ENCODE assay signal across 16 cellular contexts in the genomic region with DNA sequence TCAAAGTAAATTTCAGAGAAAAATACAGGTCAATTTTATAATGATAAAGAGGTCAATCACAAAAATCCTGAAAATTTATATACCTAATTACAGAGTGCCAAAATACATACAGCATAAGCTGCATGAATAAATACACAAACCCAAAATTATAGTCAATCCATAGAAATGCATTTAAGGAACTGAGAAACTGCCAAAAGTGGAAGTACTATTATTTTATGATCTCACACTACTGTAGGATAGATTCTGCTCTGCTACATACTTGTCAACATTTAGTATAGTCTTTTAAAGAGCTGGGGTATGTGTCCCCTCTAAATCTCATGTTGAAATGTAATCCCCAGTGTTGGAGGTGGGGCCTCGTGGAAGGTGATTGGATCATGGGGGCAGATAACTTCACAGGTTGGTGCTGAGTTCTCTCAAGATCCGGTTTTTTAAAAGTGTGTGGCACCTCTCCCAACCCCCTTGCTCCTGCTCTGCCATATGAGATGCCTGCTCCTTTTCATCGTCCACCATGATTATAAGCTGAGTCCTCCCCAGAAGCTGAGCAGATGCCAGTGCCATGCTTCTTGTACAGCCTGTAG. TPM values are rescaled to one million over a fixed set of nuclear protein-coding genes. Genes with fewer than 3 reads are reported as not detected.
DNase-seq lines count a peak whose midpoint lies in the region; ATAC-seq and TF ChIP-seq lines count a peak whose summit lies in the region.
"Had no signal": no experiment of that assay in that cellular context is flagged by ENCODE, and none has a peak within 500 bp of the region (broad histone marks: within the 10 kb centered on the region; RNA-seq: fewer than 3 reads in every experiment).

No MANE protein-coding gene starts in this region.

- no peaks in the 10 kb centered on the region for H3K9me3 Mint-ChIP-seq in central memory CD8-positive, alpha-beta T cell
- H3K9me3 Mint-ChIP-seq: activated CD8-positive, alpha-beta T cell treated with anti-CD3 and anti-CD28 coated beads for 36 hours; activated naive CD4-positive, alpha-beta T cell treated with anti-CD3 and anti-CD28 coated beads, Interleukin-2, amount 50 U/mL, for 24 hours had no signal

- H3K4me3 Mint-ChIP-seq in central memory CD8-positive, alpha-beta T cell = no peak overlapping the region
- H3K4me3 Mint-ChIP-seq: activated CD8-positive, alpha-beta T cell treated with anti-CD3 and anti-CD28 coated beads for 36 hours; activated naive CD4-positive, alpha-beta T cell treated with anti-CD3 and anti-CD28 coated beads, Interleukin-2, amount 50 U/mL, for 24 hours had no signal

- no peak for ATAC-seq in central memory CD8-positive, alpha-beta T cell (replicated peaks; ENCODE audit: extremely low read depth, poor library complexity, severe bottlenecking)
- ATAC-seq: activated CD8-positive, alpha-beta T cell treated with anti-CD3 and anti-CD28 coated beads for 36 hours; gastrocnemius medialis; K562 had no signal

- H3K9me2 ChIP-seq in MM.1S (replicated peaks; ENCODE audit: insufficient read depth, low read length) = no peaks in the 10 kb centered on the region
- H3K9me2 ChIP-seq in PC-9 (ENCODE audit: insufficient read depth) = no peaks in the 10 kb centered on the region

- H3K27me3 Mint-ChIP-seq in central memory CD8-positive, alpha-beta T cell = no peaks in the 10 kb centered on the region
- H3K27me3 Mint-ChIP-seq: activated CD8-positive, alpha-beta T cell treated with anti-CD3 and anti-CD28 coated beads for 36 hours; activated naive CD4-positive, alpha-beta T cell treated with anti-CD3 and anti-CD28 coated beads, Interleukin-2, amount 50 U/mL, for 24 hours had no signal

- H3K36me3 Mint-ChIP-seq in central memory CD8-positive, alpha-beta T cell (ENCODE audit: insufficient read depth) = peaks cover 21% of the 10 kb centered on the region

- H3F3A ChIP-seq in MM.1S (ENCODE audit: insufficient read depth, low read length) (0 out of 2 replicates have a peak, but pooled peaks cover 3% of the 10 kb centered on the region), PC-9 (ENCODE audit: insufficient read depth, low read depth) (no peaks in the 10 kb centered on the region)

- H3K4me2 ChIP-seq in MM.1S (ENCODE audit: low read depth, low read length) (peak overlapping the region; percentile 29; the same call in 1 of the 2 replicates), osteoblast (ENCODE audit: insufficient read depth, low read length) (peak overlapping the region; percentile 37), PC-9 (no peak overlapping the region)

- no TSS peak for BruUV-seq in PC-9 (replicated peaks; lab: Mats Ljungman, UMichigan)

- TF ChIP-seq CTCF in MM.1S (IDR thresholded peaks at IDR 0.05; ENCODE audit: low read length) (no peak), osteoblast (IDR thresholded peaks at IDR 0.05; ENCODE audit: extremely low read depth, low read depth, low read length) (no peak), PC-9 (conservative IDR thresholded peaks at IDR 0.05) (no peak)

- H2AFZ ChIP-seq in MM.1S (ENCODE audit: low read length) (no peak overlapping the region), osteoblast (ENCODE audit: low read length) (no peak overlapping the region), PC-9 (no peak overlapping the region)

- H4K20me1 ChIP-seq in MM.1S (ENCODE audit: insufficient read depth, low read length) (no peaks in the 10 kb centered on the region), osteoblast (ENCODE audit: insufficient read depth, low read length) (peaks cover 23% of the 10 kb centered on the region), PC-9 (ENCODE audit: insufficient read depth) (no peaks in the 10 kb centered on the region; the same call in 1 of the 2 replicates)

- POLR2A ChIA-PET in PC-9 (lab: Charles Lee; ENCODE audit: unreplicated experiment) = no interaction called here

- no peaks in the 10 kb centered on the region for H3K4me1 ChIP-seq in MM.1S (ENCODE audit: low read length)
- H3K4me1 ChIP-seq in osteoblast (ENCODE audit: insufficient read depth, low read length) = peaks cover 5% of the 10 kb centered on the region
- no peaks in the 10 kb centered on the region for H3K4me1 ChIP-seq in PC-9 (replicated peaks; ENCODE audit: insufficient read depth)
- H3K4me1 ChIP-seq: gastrocnemius medialis, right atrium auricular region had no signal

- CTCF ChIA-PET in PC-9 (lab: Charles Lee) = no interaction called here

- H3K27me3 ChIP-seq in H7 (ENCODE audit: control insufficient read depth, insufficient read depth, low read length) (no peaks in the 10 kb centered on the region), MM.1S (replicated peaks; ENCODE audit: insufficient read depth, low read length) (no peaks in the 10 kb centered on the region), osteoblast (ENCODE audit: insufficient read depth, low read length) (no peaks in the 10 kb centered on the region), PC-9 (ENCODE audit: insufficient read depth, low read depth) (no peaks in the 10 kb centered on the region)
- H3K27me3 ChIP-seq: gastrocnemius medialis, right atrium auricular region had no signal

- H3K27ac ChIP-seq in MM.1S (ENCODE audit: low read length) (peak overlapping the region; percentile 33; the same call in 1 of the 2 replicates), osteoblast (ENCODE audit: low read depth, low read length) (no peak overlapping the region), PC-9 (no peak overlapping the region)
- H3K27ac ChIP-seq: gastrocnemius medialis, lower lobe of right lung, right atrium auricular region had no signal

- H3K9ac ChIP-seq in MM.1S (ENCODE audit: low read length) = no peak overlapping the region

- H3K9me3 ChIP-seq in MM.1S (replicated peaks; ENCODE audit: insufficient read depth, low read length) (no peaks in the 10 kb centered on the region), osteoblast (ENCODE audit: low read depth, low read length) (no peaks in the 10 kb centered on the region), PC-9 (ENCODE audit: insufficient read depth, low read depth) (no peaks in the 10 kb centered on the region)
- H3K9me3 ChIP-seq: gastrocnemius medialis, lower lobe of right lung, right atrium auricular region had no signal

- peaks cover 36% of the 10 kb centered on the region for H3K4me1 Mint-ChIP-seq in central memory CD8-positive, alpha-beta T cell

- DNase-seq in H7 (no peak), MM.1S (no peak), osteoblast (ENCODE audit: insufficient read length, low spot score, missing footprints) (no peak), cerebellar cortex (ENCODE audit: low spot score) (no peak), superior temporal gyrus (ENCODE audit: extremely low spot score) (no peak), PC-9 (no peak)
- no peak for DNase-seq in central memory CD8-positive, alpha-beta T cell (ENCODE audit: low spot score in 2 of 2)
- DNase-seq: activated CD8-positive, alpha-beta T cell treated with anti-CD3 and anti-CD28 coated beads for 36 hours; Calu3; cortex of kidney; gastrocnemius medialis; lower lobe of right lung; trophoblast cell had no signal

- no peaks in the 10 kb centered on the region for H3K36me3 ChIP-seq in H7 (replicated peaks; ENCODE audit: control insufficient read depth, insufficient read depth, low read length)
- H3K36me3 ChIP-seq in MM.1S (replicated peaks; ENCODE audit: insufficient read depth, low read length) = no peaks in the 10 kb centered on the region
- no peaks in the 10 kb centered on the region for H3K36me3 ChIP-seq in osteoblast (ENCODE audit: insufficient read depth, low read length)
- no peaks in the 10 kb centered on the region; the same call in 1 of the 2 replicates for H3K36me3 ChIP-seq in PC-9 (ENCODE audit: low read depth)
- H3K36me3 ChIP-seq: gastrocnemius medialis, right atrium auricular region had no signal

- peak overlapping the region; percentile 60 for H3K27ac Mint-ChIP-seq in central memory CD8-positive, alpha-beta T cell (ENCODE audit: low read depth)
- H3K27ac Mint-ChIP-seq: activated CD8-positive, alpha-beta T cell treated with anti-CD3 and anti-CD28 coated beads for 36 hours; activated naive CD4-positive, alpha-beta T cell treated with anti-CD3 and anti-CD28 coated beads, Interleukin-2, amount 50 U/mL, for 24 hours had no signal

- intact Hi-C loops in PC-9 (cut with micrococcal nuclease; ENCODE audit: unreplicated experiment) = no loop called here

- H3K79me2 ChIP-seq in MM.1S (ENCODE audit: low read length) = no peaks in the 10 kb centered on the region; the same call in 1 of the 2 replicates
- peaks cover 81% of the 10 kb centered on the region for H3K79me2 ChIP-seq in osteoblast (ENCODE audit: insufficient read depth, low read length)
- H3K79me2 ChIP-seq in PC-9 (ENCODE audit: low read depth) = no peaks in the 10 kb centered on the region

- H3K4me3 ChIP-seq in H7 (ENCODE audit: insufficient read depth, low read depth, low read length) (0 out of 2 replicates have a peak overlapping the region, but pooled peaks have one; percentile 1), MM.1S (ENCODE audit: low read length) (no peak overlapping the region), osteoblast (ENCODE audit: insufficient read depth, low read length) (no peak overlapping the region), PC-9 (no peak overlapping the region)
- H3K4me3 ChIP-seq: gastrocnemius medialis, K562, lower lobe of right lung, right atrium auricular region had no signal

RNA-seq across cellular contexts. Expression of gene CHIC2, which starts 31.8 kb away (rescaled TPM):
- total RNA-seq in H7 (2014; rRNA removed; shearing (Covaris generic)) = 14.4 and 18.2 TPM in 2 replicates
- 66.6 and 73.1 TPM in 2 replicates for total RNA-seq in osteoblast
- 8.7 and 12.1 TPM in 2 replicates for total RNA-seq in PC-9 (2021)
